ENCODE assay signal across 8 cellular contexts in the genomic region with DNA sequence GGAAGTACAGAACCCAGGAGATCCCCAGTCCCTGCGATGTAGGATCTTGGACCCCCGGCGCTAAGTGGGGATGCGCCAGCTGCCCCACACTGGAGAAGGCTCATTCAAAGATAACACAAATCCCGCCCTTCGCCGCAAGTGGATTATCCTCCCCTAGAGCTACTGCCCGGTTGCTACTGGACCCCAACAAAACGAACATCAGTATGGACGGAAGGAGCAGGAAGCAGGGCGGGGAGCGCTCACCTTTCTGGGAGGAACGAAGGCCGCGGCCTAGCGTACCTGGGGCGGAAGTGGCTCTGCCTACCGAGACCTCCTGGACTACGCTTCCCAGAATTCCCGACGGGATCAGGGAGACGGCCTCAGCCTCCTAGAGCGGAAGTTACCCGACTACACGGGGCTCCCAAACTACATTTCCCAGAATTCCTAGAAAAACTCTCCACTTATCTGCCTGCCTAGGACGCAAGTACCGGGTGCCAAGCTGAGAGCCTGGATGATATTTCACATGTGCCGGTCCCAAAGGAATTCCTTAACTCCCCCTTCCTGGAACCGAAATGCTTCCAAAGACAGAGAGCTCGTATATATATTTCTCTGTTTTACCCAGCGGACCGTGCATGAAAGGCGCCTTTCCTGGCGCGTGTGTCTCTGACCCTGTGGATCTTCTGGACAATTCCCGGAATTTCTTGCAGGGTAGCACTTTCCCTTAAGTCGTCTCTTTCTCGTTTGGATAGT. TPM values are rescaled to one million over a fixed set of nuclear protein-coding genes. Genes with fewer than 3 reads are reported as not detected.
DNase-seq lines count a peak whose midpoint lies in the region; ATAC-seq and TF ChIP-seq lines count a peak whose summit lies in the region.

Gene ZNF112, minus strand, starts transcription at position 298 of the 729 bp plus-strand sequence. CDS start 16,141 bp downstream, outside the sequence.

- H3K9me3 ChIP-seq in Caco-2, result peaks cover 7% of the 10 kb centered on the region
- H3K9me3 ChIP-seq in SJCRH30 (replicated peaks), result peaks cover 7% of the 10 kb centered on the region
- H3K9me3 ChIP-seq in ectodermal cell (ENCODE audit: control insufficient read depth, low read length), result no peaks in the 10 kb centered on the region

- no peaks in the 10 kb centered on the region for H3K36me3 Mint-ChIP-seq in Caco-2 (ENCODE audit: insufficient read depth, unreplicated experiment)

- intact Hi-C loops in Caco-2 (cut with micrococcal nuclease; ENCODE audit: unreplicated experiment), result loop anchor here (1.0 to 2.0 kb wide), 6 partner anchors 45 to 149 kb away; partner anchors contain the start of genes ZNF180, ZNF227, ZNF233 and ZNF235

- H3K27ac ChIP-seq in SJCRH30, result peak within 1 kb of the TSS; percentile 44; the same call in 1 of the 2 replicates
- no peak within 1 kb of the TSS for H3K27ac ChIP-seq in ectodermal cell (ENCODE audit: insufficient read depth, low read depth, low read length, poor library complexity, severe bottlenecking)

- H3K4me3 ChIP-seq in Caco-2 (ENCODE audit: low read depth, low read length), result peak within 1 kb of the TSS; percentile 47
- H3K4me3 ChIP-seq in SJCRH30, result peak within 1 kb of the TSS; percentile 86
- H3K4me3 ChIP-seq in ectodermal cell (ENCODE audit: insufficient read depth, low read depth, low read length), result peak within 1 kb of the TSS; percentile 79

- peak within 1 kb of the TSS; percentile 94 for H3K4me3 Mint-ChIP-seq in Caco-2 (ENCODE audit: unreplicated experiment)

- H3K4me1 ChIP-seq in Caco-2, result no peaks in the 10 kb centered on the region
- H3K4me1 ChIP-seq in SJCRH30, result no peaks in the 10 kb centered on the region
- H3K4me1 ChIP-seq in ectodermal cell (ENCODE audit: control insufficient read depth, insufficient read depth, low read length), result no peaks in the 10 kb centered on the region

- ATAC-seq in left lobe of liver (peak; percentile 100), HG02970 (IDR thresholded peaks at IDR 0.05; ENCODE audit: low FRiP score, unreplicated experiment) (no peak)

- POLR2A ChIA-PET in Caco-2 (lab: Charles Lee), result interaction anchor here (0.6 to 1.0 kb wide), 3 partner anchors 141 to 245 kb away, joined by 3 to 5 read pairs (median 3); partner anchors contain the start of gene ZNF226

- DNase-seq in Caco-2 (peak; percentile 92 to 96), KG1 (lab: John Stamatoyannopoulos, UW) (peak; percentile 7), SJCRH30 (peak; percentile 93 to 96), left lobe of liver (ENCODE audit: low spot score) (peak; percentile 94), SKM-1 (lab: John Stamatoyannopoulos, UW; ENCODE audit: unreplicated experiment) (no peak)
- DNase-seq in stimulated activated CD4-positive, alpha-beta T cell treated with anti-CD3 and anti-CD28 coated beads, Interleukin-2, amount 100 ng/mL, for 24 hours, result peak; percentile 11 to 17

- H3K9me3 Mint-ChIP-seq in Caco-2 (ENCODE audit: unreplicated experiment), result peaks cover 25% of the 10 kb centered on the region

- H3K27ac Mint-ChIP-seq in Caco-2 (ENCODE audit: unreplicated experiment), result peak within 1 kb of the TSS; percentile 76

- H3K27me3 ChIP-seq in Caco-2 (replicated peaks; ENCODE audit: control insufficient read depth, insufficient read depth, low read length) (no peaks in the 10 kb centered on the region), SJCRH30 (no peaks in the 10 kb centered on the region), ectodermal cell (ENCODE audit: control insufficient read depth, insufficient read depth, low read length, poor library complexity, severe bottlenecking) (no peaks in the 10 kb centered on the region)

- CTCF ChIA-PET in Caco-2 (lab: Charles Lee), result no interaction called here

- WGBS in ectodermal cell, 2 experiments, result 4% methylated on average over 38 of the region's 38 CpGs

- TF ChIP-seq CTCF in Caco-2 (IDR thresholded peaks at IDR 0.05; ENCODE audit: insufficient read depth in 1 of 2, low read depth in 1 of 2, low read length in 1 of 2, severe bottlenecking in 1 of 2, unreplicated experiment in 1 of 2), result no peak

- no peaks in the 10 kb centered on the region for H3K27me3 Mint-ChIP-seq in Caco-2 (ENCODE audit: insufficient read depth, unreplicated experiment)

- H3K4me1 Mint-ChIP-seq in Caco-2 (ENCODE audit: low read depth, unreplicated experiment), result peaks cover 7% of the 10 kb centered on the region

- no TSS peak for BruUV-seq in Caco-2 (replicated peaks; lab: Mats Ljungman, UMichigan)

- H3K36me3 ChIP-seq in Caco-2 (ENCODE audit: control insufficient read depth, insufficient read depth, low read length) (no peaks in the 10 kb centered on the region), SJCRH30 (no peaks in the 10 kb centered on the region), ectodermal cell (ENCODE audit: control insufficient read depth, insufficient read depth, low read length) (no peaks in the 10 kb centered on the region)

RNA-seq across cellular contexts. Expression of gene ZNF112, which starts in this region (rescaled TPM):
- 4.2 and 6.1 TPM in 2 replicates for total RNA-seq in Caco-2 (2022)
- 8.5 and 11.7 TPM in 2 replicates for total RNA-seq in SJCRH30 (2014; rRNA removed; shearing (Covaris generic))
- polyA plus RNA-seq in ectodermal cell (2013, experiment 1 of 4), result 7.8 TPM
- 7.7 TPM for polyA plus RNA-seq in ectodermal cell (2013, experiment 2 of 4)
- 5.9 TPM for polyA plus RNA-seq in ectodermal cell (2013, experiment 3 of 4)
- 6.7 TPM for polyA plus RNA-seq in ectodermal cell (2013, experiment 4 of 4)
- total RNA-seq in left lobe of liver, result 1.1 TPM
